8 cellular contexts compared by ENCODE assay signal in the genomic region with DNA sequence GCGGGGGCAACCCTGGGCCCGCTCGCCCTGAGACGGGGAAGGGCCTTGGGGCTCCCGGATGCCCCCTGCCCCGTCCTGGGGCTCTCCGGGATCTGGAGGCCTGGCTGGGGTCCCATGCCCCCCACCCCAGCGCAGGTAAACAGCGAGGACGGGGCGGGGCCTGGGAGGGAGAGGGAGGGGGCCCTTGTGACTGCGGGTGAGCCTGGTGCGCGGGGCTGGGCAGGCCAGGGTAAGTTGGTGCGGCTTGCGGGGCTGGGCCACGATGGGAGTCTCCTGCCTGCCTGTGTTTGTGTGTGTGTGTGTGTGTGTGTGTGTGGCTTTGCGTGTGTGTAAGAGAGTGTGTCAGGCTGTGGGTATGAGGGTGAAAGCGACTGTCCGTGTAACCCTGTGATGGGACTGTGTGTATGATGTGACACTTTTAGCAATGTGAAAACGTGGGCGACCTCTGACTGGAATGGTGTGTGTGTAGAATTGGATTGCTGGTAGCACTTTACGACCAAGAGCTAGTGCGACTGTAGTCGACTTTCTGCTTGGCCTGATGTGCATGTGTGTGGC. TPM values are rescaled to one million over a fixed set of nuclear protein-coding genes. Genes with fewer than 3 reads are reported as not detected.
A peak's percentile ranks its signal among the peaks of the same experiment; 100 is the strongest.
DNase-seq lines count a peak whose midpoint lies in the region; ATAC-seq and TF ChIP-seq lines count a peak whose summit lies in the region.

No MANE protein-coding gene starts in this region.

- no peak for ATAC-seq in GM21381 (IDR thresholded peaks at IDR 0.05; ENCODE audit: unreplicated experiment)

- H3K9me3 Mint-ChIP-seq in HFFc6, result no peaks in the 10 kb centered on the region

- no TSS peak for BruUV-seq in A673 (replicated peaks; lab: Mats Ljungman, UMichigan)

- intact Hi-C loops in A673 (cut with micrococcal nuclease; ENCODE audit: unreplicated experiment), result no loop called here
- intact Hi-C loops in lower leg skin (cut with DNase I; ENCODE audit: low total_unique reads), result no loop called here
- intact Hi-C loops in sigmoid colon (cut with DNase I), result no loop called here

- TF ChIP-seq POLR2A in lower leg skin (IDR thresholded peaks at IDR 0.05) (no peak), sigmoid colon (IDR thresholded peaks at IDR 0.05) (no peak)

- TF ChIP-seq CTCF in A673 (conservative IDR thresholded peaks at IDR 0.05; ENCODE audit: low read depth, low read length) (no peak), HFFc6 (IDR thresholded peaks at IDR 0.05) (no peak), choroid plexus epithelial cell (conservative IDR thresholded peaks at IDR 0.05; ENCODE audit: low read depth, low read length) (no peak), lower leg skin (IDR thresholded peaks at IDR 0.05) (no peak), sigmoid colon (IDR thresholded peaks at IDR 0.05) (no peak)

- CTCF ChIA-PET in A673 (lab: Charles Lee), result no interaction called here

- peaks cover 2% of the 10 kb centered on the region for H3K27me3 Mint-ChIP-seq in HFFc6 (ENCODE audit: insufficient read depth)

- H3K4me3 ChIP-seq in A673 (ENCODE audit: low read depth, low read length, poor library complexity, severe bottlenecking) (peak overlapping the region; percentile 48), choroid plexus epithelial cell (ENCODE audit: low read depth, low read length) (no peak overlapping the region), lower leg skin (ENCODE audit: low read depth, poor library complexity, severe bottlenecking) (peak overlapping the region; percentile 46), sigmoid colon (peak overlapping the region in 2 of 4 donors; percentile 13 to 27)

- peaks cover 5% of the 10 kb centered on the region; the same call in 1 of the 2 replicates for H3K4me1 Mint-ChIP-seq in HFFc6 (ENCODE audit: low read depth)

- H3K27me3 ChIP-seq in A673 (replicated peaks; ENCODE audit: insufficient read depth, low read depth, low read length, poor library complexity) (no peaks in the 10 kb centered on the region), sigmoid colon (peaks cover 21 to 54% (median 35%) of the 10 kb centered on the region in 3 donors)

- DNase-seq in A673 (ENCODE audit: low spot score) (no peak), HFFc6 (peak; percentile 6), choroid plexus epithelial cell (ENCODE audit: low read depth) (peak; percentile 13), lower leg skin (ENCODE audit: low spot score in 2 of 2) (peak in 1 of 2 donors; percentile 91), sigmoid colon (no peak), NCI-H187 treated with DMSO at 0.1 percent for 48 hours (lab: John Stamatoyannopoulos, UW) (no peak), NOMO-1 treated with DMSO at 0.1 percent for 48 hours (lab: John Stamatoyannopoulos, UW; ENCODE audit: unreplicated experiment) (no peak)

- H3K4me1 ChIP-seq in A673 (ENCODE audit: insufficient read depth, low read length, poor library complexity, severe bottlenecking) (peaks cover 5% of the 10 kb centered on the region), sigmoid colon (peaks cover 0 to 15% (median 10%) of the 10 kb centered on the region in 4 donors)

- H3K9me3 ChIP-seq in A673 (ENCODE audit: low read depth, low read length, poor library complexity, severe bottlenecking) (no peaks in the 10 kb centered on the region), sigmoid colon (no peaks in the 10 kb centered on the region)

- H3K27ac ChIP-seq in A673 (ENCODE audit: low read depth, low read length, poor library complexity, severe bottlenecking) (no peak overlapping the region), sigmoid colon (no peak overlapping the region)

- no peaks in the 10 kb centered on the region for H3K36me3 Mint-ChIP-seq in HFFc6 (ENCODE audit: low read depth)

- no peak for TF ChIP-seq EP300 in sigmoid colon (IDR thresholded peaks at IDR 0.05)

- no peak overlapping the region for H3K27ac Mint-ChIP-seq in HFFc6

- H3K36me3 ChIP-seq in A673 (ENCODE audit: insufficient read depth, low read length, poor library complexity, severe bottlenecking) (no peaks in the 10 kb centered on the region), sigmoid colon (no peaks in the 10 kb centered on the region)

- POLR2A ChIA-PET in A673 (lab: Charles Lee; ENCODE audit: low non-redundant PET), result interaction anchor here (0.5 kb wide), 1 partner anchor 136 kb away, joined by 8 read pairs; no protein-coding TSS in a partner anchor

- 10 to 11% methylated on average over 19 to 21 of the region's 25 CpGs for WGBS in lower leg skin, 2 donors
- WGBS in sigmoid colon, 2 donors, result 5 to 13% methylated on average over 25 of the region's 25 CpGs

- no peak overlapping the region for H3K4me3 Mint-ChIP-seq in HFFc6

RNA-seq across cellular contexts. Expression of gene KLC3, which starts 0.4 kb away (rescaled TPM):
- total RNA-seq in A673 (2021), result 0.44 and 0.49 TPM in 2 replicates
- not detected for total RNA-seq in HFFc6 (2021; fragmentation: NEBNext Ultra II Directional; extraction: Animal tissue kit (Norgen Biotek cat#: 25700))
- total RNA-seq in lower leg skin, result 100 to 1,000 TPM; 159 to 217 (median 169) TPM
- not detected for total RNA-seq in sigmoid colon
- under 1 TPM in 1 of 3 donors, not detected in 2; 0.09 TPM for polyA plus RNA-seq in sigmoid colon

RNA-seq across cellular contexts. Expression of gene CKM, which starts 18.3 kb away (rescaled TPM):
- total RNA-seq in A673 (2021), result not detected in 2 replicates
- not detected for total RNA-seq in HFFc6 (2021; fragmentation: NEBNext Ultra II Directional; extraction: Animal tissue kit (Norgen Biotek cat#: 25700))
- 1 to 10 TPM in 2 of 4 donors, under 1 TPM in 1, not detected in 1; 0.13 to 2.9 (median 1.3) TPM for total RNA-seq in lower leg skin
- total RNA-seq in sigmoid colon, result 1 to 10 TPM in 1 of 4 donors, under 1 TPM in 3; 0.66 to 1.1 (median 0.77) TPM
- 10 to 100 TPM in 1 of 3 donors, 1 to 10 TPM in 1, under 1 TPM in 1; 0.48 to 14.4 (median 5.8) TPM for polyA plus RNA-seq in sigmoid colon

RNA-seq across cellular contexts. Expression of gene ERCC2, which starts 29.4 kb away (rescaled TPM):
- total RNA-seq in A673 (2021) (51.6 and 59.2 TPM in 2 replicates), lower leg skin (10 to 100 TPM in 1 of 4 donors, 1 to 10 TPM in 3; 8.5 to 22.4 (median 9.8) TPM), sigmoid colon (10 to 100 TPM in 1 of 4 donors, 1 to 10 TPM in 3; 4.6 to 12.8 (median 9.8) TPM)
- total RNA-seq in HFFc6 (2021; fragmentation: NEBNext Ultra II Directional; extraction: Animal tissue kit (Norgen Biotek cat#: 25700)), result 100 to 1,000 TPM in 1 of 6 experiments, 10 to 100 TPM in 5; 80.2 to 108 (median 87.8) TPM
- 10 to 100 TPM in 1 of 3 donors, 1 to 10 TPM in 2; 4.2 to 12.9 (median 9.0) TPM for polyA plus RNA-seq in sigmoid colon

Comparison
In these comparisons a context has a peak if more than half of its experiments do, and no peak if none do; other contexts are left out.
1. DNase-seq: peak in HFFc6 (single experiment) and choroid plexus epithelial cell (single experiment); none in A673 (single experiment), sigmoid colon (single experiment), NCI-H187 treated with DMSO at 0.1 percent for 48 hours (single experiment) and NOMO-1 treated with DMSO at 0.1 percent for 48 hours (single experiment).
2. RNA of gene KLC3, which starts 0.4 kb away (total RNA-seq): 159 to 217 TPM in lower leg skin; 0.44 to 0.49 TPM in A673, not detected in HFFc6 and not detected in sigmoid colon; every median in the first group is over 100 times any median in the second.